9 cellular contexts compared by ENCODE assay signal in the genomic region with DNA sequence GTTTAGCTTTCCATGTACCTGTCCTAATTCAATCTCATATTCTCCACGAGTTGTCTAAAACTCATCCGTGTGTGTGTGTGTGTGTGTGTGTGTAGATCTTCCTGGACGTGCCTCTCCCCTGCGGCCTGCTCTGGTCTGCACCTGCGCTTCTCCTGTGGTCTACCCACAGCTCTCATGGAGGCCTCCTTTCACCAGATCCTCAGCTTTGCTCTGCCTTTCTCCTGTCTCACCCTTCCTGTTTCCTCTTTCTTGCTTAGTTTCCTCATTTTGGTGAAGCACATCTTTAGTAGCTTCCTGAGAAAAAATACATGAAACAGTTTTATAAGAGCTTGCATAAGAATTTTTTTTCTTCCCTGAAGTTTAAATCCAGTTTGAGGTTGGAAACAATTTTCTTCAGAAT. TPM values are rescaled to one million over a fixed set of nuclear protein-coding genes. Genes with fewer than 3 reads are reported as not detected.
A peak's percentile ranks its signal among the peaks of the same experiment; 100 is the strongest.
DNase-seq lines count a peak whose midpoint lies in the region; ATAC-seq and TF ChIP-seq lines count a peak whose summit lies in the region.
"Had no signal": no experiment of that assay in that cellular context is flagged by ENCODE, and none has a peak within 500 bp of the region (broad histone marks: within the 10 kb centered on the region; RNA-seq: fewer than 3 reads in every experiment).

No MANE protein-coding gene starts in this region.

- peaks cover 19% of the 10 kb centered on the region for H3K4me1 Mint-ChIP-seq in activated CD8-positive, alpha-beta T cell treated with anti-CD3 and anti-CD28 coated beads for 36 hours (ENCODE audit: low read depth)
- peaks cover 16% of the 10 kb centered on the region for H3K4me1 Mint-ChIP-seq in MCF 10A (ENCODE audit: insufficient read depth, unreplicated experiment)

- 78 to 83% methylated on average over 5 of the region's 5 CpGs for WGBS in GM23248 (ENCODE audit: low coverage in 1 of 2, low lambda C conversion rate in 2 of 2, missing lambda C conversion rate in 2 of 2), 2 experiments

- peak overlapping the region; percentile 15 for H3K4me3 ChIP-seq in Jurkat, Clone E6-1 (ENCODE audit: low read length)
- no peak overlapping the region for H3K4me3 ChIP-seq in GM23248

- peaks cover 3% of the 10 kb centered on the region; the same call in 1 of the 2 replicates for H3K79me2 ChIP-seq in GM23248 (ENCODE audit: insufficient read depth)

- no peak overlapping the region for H2AFZ ChIP-seq in GM23248

- in situ Hi-C loops in GM23248 (cut with MboI): loop anchor here (25.0 kb wide), 1 partner anchor 809 kb away; no protein-coding TSS in a partner anchor

- H3K9me3 Mint-ChIP-seq in activated CD8-positive, alpha-beta T cell treated with anti-CD3 and anti-CD28 coated beads for 36 hours: peaks cover 7% of the 10 kb centered on the region
- H3K9me3 Mint-ChIP-seq in MCF 10A (ENCODE audit: unreplicated experiment): peaks cover 7% of the 10 kb centered on the region

- DNase-seq in Jurkat, Clone E6-1 (ENCODE audit: low read depth, low spot score): peak; percentile 97
- peak; percentile 55 for DNase-seq in activated CD8-positive, alpha-beta T cell treated with anti-CD3 and anti-CD28 coated beads for 36 hours
- DNase-seq in A172 (ENCODE audit: low spot score) (no peak), GM23248 (no peak), putamen (ENCODE audit: low spot score) (no peak), MCF 10A (ENCODE audit: unreplicated experiment) (no peak)
- DNase-seq: IMR-90 had no signal

- H3K4me2 ChIP-seq in GM23248 (ENCODE audit: unreplicated experiment): no peak overlapping the region

- no peaks in the 10 kb centered on the region for H3K9me2 ChIP-seq in GM23248 (ENCODE audit: insufficient read depth)

- peak overlapping the region; percentile 11 for H3K4me3 Mint-ChIP-seq in activated CD8-positive, alpha-beta T cell treated with anti-CD3 and anti-CD28 coated beads for 36 hours
- no peak overlapping the region for H3K4me3 Mint-ChIP-seq in MCF 10A (ENCODE audit: unreplicated experiment)

- no peaks in the 10 kb centered on the region for H4K20me1 ChIP-seq in GM23248 (ENCODE audit: insufficient read depth)

- H3F3A ChIP-seq in GM23248 (ENCODE audit: insufficient read depth): no peaks in the 10 kb centered on the region

- POLR2A ChIA-PET in activated CD8-positive, alpha-beta T cell treated with anti-CD3 and anti-CD28 coated beads for 36 hours (lab: Charles Lee): interaction anchor here (0.9 to 1.6 kb wide), 2 partner anchors 19 to 35 kb away, joined by 3 to 4 read pairs; a partner anchor contains a TSS
- POLR2A ChIA-PET in MCF 10A (lab: Yijun Ruan, JAX): interaction anchor here (2.6 kb wide), 1 partner anchor 19 kb away, joined by 14 read pairs; a partner anchor contains a TSS

- no TSS peak for BruUV-seq in MCF 10A (replicated peaks; lab: Mats Ljungman, UMichigan)

- ATAC-seq in GM18499 (IDR thresholded peaks at IDR 0.05; ENCODE audit: insufficient read depth, unreplicated experiment) (peak; percentile 78), GM21526 (IDR thresholded peaks at IDR 0.05; ENCODE audit: low FRiP score, unreplicated experiment) (peak; percentile 90)
- peak; percentile 81 for ATAC-seq in activated CD8-positive, alpha-beta T cell treated with anti-CD3 and anti-CD28 coated beads for 36 hours

- no peaks in the 10 kb centered on the region for H3K27me3 ChIP-seq in GM23248 (replicated peaks; ENCODE audit: insufficient read depth)

- H3K36me3 ChIP-seq in GM23248 (ENCODE audit: low read depth): no peaks in the 10 kb centered on the region

- H3K27ac Mint-ChIP-seq in activated CD8-positive, alpha-beta T cell treated with anti-CD3 and anti-CD28 coated beads for 36 hours: peak overlapping the region; percentile 73
- no peak overlapping the region for H3K27ac Mint-ChIP-seq in MCF 10A (ENCODE audit: low read depth, unreplicated experiment)

- H3K36me3 Mint-ChIP-seq in activated CD8-positive, alpha-beta T cell treated with anti-CD3 and anti-CD28 coated beads for 36 hours (ENCODE audit: low read depth): peaks cover 14% of the 10 kb centered on the region
- no peaks in the 10 kb centered on the region for H3K36me3 Mint-ChIP-seq in MCF 10A (ENCODE audit: insufficient read depth, unreplicated experiment)

- no peak overlapping the region for H3K27ac ChIP-seq in GM23248

- intact Hi-C loops in activated CD8-positive, alpha-beta T cell treated with anti-CD3 and anti-CD28 coated beads for 36 hours (cut with micrococcal nuclease): no loop called here
- intact Hi-C loops in MCF 10A (cut with micrococcal nuclease): no loop called here

- CTCF ChIA-PET in activated CD8-positive, alpha-beta T cell treated with anti-CD3 and anti-CD28 coated beads for 36 hours (lab: Charles Lee): interaction anchor here (1.0 to 1.8 kb wide), 5 partner anchors 15 to 243 kb away, joined by 3 to 5 read pairs (median 4); no protein-coding TSS in a partner anchor
- CTCF ChIA-PET in MCF 10A (lab: Yijun Ruan, JAX): interaction anchor here (0.5 to 2.5 kb wide), 5 partner anchors 83 to 1132 kb away, joined by 3 to 12 read pairs (median 3); no protein-coding TSS in a partner anchor

- H3K9me3 ChIP-seq in GM23248 (ENCODE audit: low read depth): no peaks in the 10 kb centered on the region

- H3K4me1 ChIP-seq in GM23248 (ENCODE audit: insufficient read depth): no peaks in the 10 kb centered on the region

- H3K9ac ChIP-seq in GM23248: no peak overlapping the region

- TF ChIP-seq CTCF in activated CD8-positive, alpha-beta T cell treated with anti-CD3 and anti-CD28 coated beads for 36 hours (IDR thresholded peaks at IDR 0.05): no peak
- no peak for TF ChIP-seq CTCF in MCF 10A (IDR thresholded peaks at IDR 0.05; ENCODE audit: unreplicated experiment)

- no peaks in the 10 kb centered on the region for H3K27me3 Mint-ChIP-seq in activated CD8-positive, alpha-beta T cell treated with anti-CD3 and anti-CD28 coated beads for 36 hours
- no peaks in the 10 kb centered on the region for H3K27me3 Mint-ChIP-seq in MCF 10A (ENCODE audit: insufficient read depth, unreplicated experiment)

RNA-seq across cellular contexts. Expression of a gene that starts 18.1 kb away (rescaled TPM):
- 2.6 TPM for polyA plus RNA-seq in Jurkat, Clone E6-1 (2012; ENCODE audit: insufficient read depth, insufficient read length)
- total RNA-seq in activated CD8-positive, alpha-beta T cell treated with anti-CD3 and anti-CD28 coated beads for 36 hours: 1 to 10 TPM; 6.5 to 7.3 TPM
- total RNA-seq in A172 (2014; rRNA removed; shearing (Covaris generic)): 5.7 and 5.9 TPM in 2 replicates
- 2.9 and 3.7 TPM in 2 replicates for total RNA-seq in GM23248 (2014; rRNA removed; shearing (Covaris generic))
- 3.4 and 3.9 TPM in 2 replicates for polyA plus RNA-seq in GM23248 (2016; fragmentation: Nextera tagmentation; extraction: Ambion mirVana)
- 11.2 and 12.9 TPM in 2 replicates for total RNA-seq in MCF 10A (2022)

RNA-seq across cellular contexts. Expression of a gene that starts 19.2 kb away (rescaled TPM):
- polyA plus RNA-seq in Jurkat, Clone E6-1 (2012; ENCODE audit: insufficient read depth, insufficient read length): 15.2 TPM
- 1 to 10 TPM; 6.9 TPM for total RNA-seq in activated CD8-positive, alpha-beta T cell treated with anti-CD3 and anti-CD28 coated beads for 36 hours
- total RNA-seq in A172 (2014; rRNA removed; shearing (Covaris generic)): 9.8 and 11.2 TPM in 2 replicates
- 9.8 and 12.0 TPM in 2 replicates for total RNA-seq in GM23248 (2014; rRNA removed; shearing (Covaris generic))
- 17.4 and 17.8 TPM in 2 replicates for polyA plus RNA-seq in GM23248 (2016; fragmentation: Nextera tagmentation; extraction: Ambion mirVana)
- 33.0 and 44.5 TPM in 2 replicates for total RNA-seq in MCF 10A (2022)

Comparison
In these comparisons a context has a peak if more than half of its experiments do, and no peak if none do; other contexts are left out.
1. DNase-seq: peak in Jurkat, Clone E6-1 (single experiment) and activated CD8-positive, alpha-beta T cell treated with anti-CD3 and anti-CD28 coated beads for 36 hours (single experiment); none in A172 (single experiment), GM23248 (single experiment), putamen (single experiment) and MCF 10A (single experiment).
2. Peak in every context shown above with its lines, with median percentiles within 50 percentile points of each other: ATAC-seq.